8 cellular contexts compared by ENCODE assay signal in genomic region chr19:47190167-47190727, GRCh38. TPM values are rescaled to one million over a fixed set of nuclear protein-coding genes. Genes with fewer than 3 reads are reported as not detected.
DNase-seq lines count a peak whose midpoint lies in the region; ATAC-seq and FAIRE-seq lines count a peak whose summit lies in the region.

No MANE protein-coding gene starts in this region.

- peaks cover 47% of the 10 kb centered on the region for H3K4me1 Mint-ChIP-seq in activated CD8-positive, alpha-beta memory T cell treated with anti-CD3 and anti-CD28 coated beads, Interleukin-2, amount 10 ng/mL, durations not matched to agents 7 days and 5 days
- H3K4me1 Mint-ChIP-seq in naive thymus-derived CD4-positive, alpha-beta T cell: peaks cover 41 to 81% (median 71%) of the 10 kb centered on the region in 7 donors

- H3K27ac Mint-ChIP-seq in activated CD8-positive, alpha-beta memory T cell treated with anti-CD3 and anti-CD28 coated beads, Interleukin-2, amount 10 ng/mL, durations not matched to agents 7 days and 5 days: peak overlapping the region; percentile 37
- peak overlapping the region; percentile 72 to 98 (median 95) for H3K27ac Mint-ChIP-seq in naive thymus-derived CD4-positive, alpha-beta T cell

- peaks cover 28% of the 10 kb centered on the region for H3K36me3 Mint-ChIP-seq in activated CD8-positive, alpha-beta memory T cell treated with anti-CD3 and anti-CD28 coated beads, Interleukin-2, amount 10 ng/mL, durations not matched to agents 7 days and 5 days
- H3K36me3 Mint-ChIP-seq in naive thymus-derived CD4-positive, alpha-beta T cell: peaks cover 0 to 31% (median 8%) of the 10 kb centered on the region in 5 donors

- no peaks in the 10 kb centered on the region for H3K9me3 Mint-ChIP-seq in activated CD8-positive, alpha-beta memory T cell treated with anti-CD3 and anti-CD28 coated beads, Interleukin-2, amount 10 ng/mL, durations not matched to agents 7 days and 5 days (ENCODE audit: low read depth)
- H3K9me3 Mint-ChIP-seq in naive thymus-derived CD4-positive, alpha-beta T cell: no peaks in the 10 kb centered on the region

- CTCF ChIA-PET in activated CD8-positive, alpha-beta memory T cell treated with anti-CD3 and anti-CD28 coated beads, Interleukin-2, amount 10 ng/mL, durations not matched to agents 7 days and 5 days (lab: Charles Lee): interaction anchor here (1.5 kb wide), 2 partner anchors 20 to 36 kb away, joined by 5 read pairs; no protein-coding TSS in a partner anchor
- CTCF ChIA-PET in naive thymus-derived CD4-positive, alpha-beta T cell (lab: Charles Lee): interaction anchor here (0.5 to 5.5 kb wide), 5 partner anchors 20 to 48 kb away, joined by 3 to 47 read pairs (median 4); no protein-coding TSS in a partner anchor

- no peaks in the 10 kb centered on the region for H3K27me3 ChIP-seq in naive thymus-derived CD4-positive, alpha-beta T cell (ENCODE audit: control insufficient read depth in 2 of 2, insufficient read depth in 2 of 2, low read length in 2 of 2)

- intact Hi-C loops in naive thymus-derived CD4-positive, alpha-beta T cell (cut with micrococcal nuclease): no loop called here

- H3K4me3 ChIP-seq in naive thymus-derived CD4-positive, alpha-beta T cell (ENCODE audit: low read length): no peak overlapping the region

- DNase-seq in HuH-7.5 (ENCODE audit: low spot score): peak; percentile 22
- DNase-seq in activated CD8-positive, alpha-beta memory T cell treated with anti-CD3 and anti-CD28 coated beads, Interleukin-2, amount 10 ng/mL, durations not matched to agents 7 days and 5 days: peak; percentile 58
- DNase-seq in naive thymus-derived CD4-positive, alpha-beta T cell: peak in 8 of 9 donors; percentile 52 to 77 (median 64)
- peak; percentile 70 for DNase-seq in stimulated activated naive CD4-positive, alpha-beta T cell treated with Interleukin-2 at 50 U/mL for 16 hours (lab: John Stamatoyannopoulos, UW)
- DNase-seq in mesenteric fat pad (ENCODE audit: low spot score): no peak
- DNase-seq in NK-92 (lab: John Stamatoyannopoulos, UW; ENCODE audit: unreplicated experiment): no peak
- no peak for DNase-seq in NCI-H128 (lab: John Stamatoyannopoulos, UW; ENCODE audit: unreplicated experiment)

- H3K9me3 ChIP-seq in naive thymus-derived CD4-positive, alpha-beta T cell (ENCODE audit: control insufficient read depth in 2 of 3, low read length in 3 of 3): no peaks in the 10 kb centered on the region

- H3K4me1 ChIP-seq in naive thymus-derived CD4-positive, alpha-beta T cell (ENCODE audit: control insufficient read depth in 2 of 2, insufficient read depth in 2 of 2, low read length in 2 of 2): peaks cover 37 to 77% of the 10 kb centered on the region in 2 donors

- H3K27me3 Mint-ChIP-seq in activated CD8-positive, alpha-beta memory T cell treated with anti-CD3 and anti-CD28 coated beads, Interleukin-2, amount 10 ng/mL, durations not matched to agents 7 days and 5 days: no peaks in the 10 kb centered on the region
- H3K27me3 Mint-ChIP-seq in naive thymus-derived CD4-positive, alpha-beta T cell: no peaks in the 10 kb centered on the region

- peak; percentile 18 for ATAC-seq in activated CD8-positive, alpha-beta memory T cell treated with anti-CD3 and anti-CD28 coated beads, Interleukin-2, amount 10 ng/mL, durations not matched to agents 7 days and 5 days
- peak; percentile 53 for ATAC-seq in naive thymus-derived CD4-positive, alpha-beta T cell

- H3K27ac ChIP-seq in naive thymus-derived CD4-positive, alpha-beta T cell (ENCODE audit: low read depth, low read length): peak overlapping the region; percentile 25

- peak; percentile 41 for FAIRE-seq in endometrium (lab: Jason Lieb, UNC)

- no peaks in the 10 kb centered on the region for H3K36me3 ChIP-seq in naive thymus-derived CD4-positive, alpha-beta T cell (ENCODE audit: control insufficient read depth in 2 of 3, insufficient read depth in 3 of 3, low read length in 3 of 3)

- POLR2A ChIA-PET in naive thymus-derived CD4-positive, alpha-beta T cell (lab: Charles Lee): interaction anchor here (0.5 to 16.1 kb wide), 9 partner anchors 8 to 76 kb away, joined by 3 to 386 read pairs (median 4); partner anchors contain the start of gene ZC3H4

- no peak overlapping the region for H3K4me3 Mint-ChIP-seq in activated CD8-positive, alpha-beta memory T cell treated with anti-CD3 and anti-CD28 coated beads, Interleukin-2, amount 10 ng/mL, durations not matched to agents 7 days and 5 days
- peak overlapping the region; percentile 48 to 83 (median 72) for H3K4me3 Mint-ChIP-seq in naive thymus-derived CD4-positive, alpha-beta T cell

RNA-seq across cellular contexts. Expression of gene BBC3, which starts 40.8 kb away (rescaled TPM):
- 10 to 100 TPM; 14.0 to 16.7 TPM for total RNA-seq in activated CD8-positive, alpha-beta memory T cell treated with anti-CD3 and anti-CD28 coated beads, Interleukin-2, amount 10 ng/mL, durations not matched to agents 7 days and 5 days
- 10 to 100 TPM; 13.7 to 42.0 (median 22.5) TPM for total RNA-seq in naive thymus-derived CD4-positive, alpha-beta T cell
- polyA plus RNA-seq in naive thymus-derived CD4-positive, alpha-beta T cell: 10 to 100 TPM in 1 of 2 donors, 1 to 10 TPM in 1; 8.5 to 13.8 TPM
- total RNA-seq in mesenteric fat pad: 3.6 TPM

RNA-seq across cellular contexts. Expression of gene SAE1, which starts 59.6 kb away (rescaled TPM):
- 100 to 1,000 TPM; 153 to 171 TPM for total RNA-seq in activated CD8-positive, alpha-beta memory T cell treated with anti-CD3 and anti-CD28 coated beads, Interleukin-2, amount 10 ng/mL, durations not matched to agents 7 days and 5 days
- total RNA-seq in naive thymus-derived CD4-positive, alpha-beta T cell: 100 to 1,000 TPM in 1 of 5 experiments, 10 to 100 TPM in 4; 34.3 to 115 (median 46.4) TPM
- 100 to 1,000 TPM; 145 to 181 TPM for polyA plus RNA-seq in naive thymus-derived CD4-positive, alpha-beta T cell
- total RNA-seq in mesenteric fat pad: 59.3 TPM

Comparison
In these comparisons a context has a peak if more than half of its experiments do, and no peak if none do; other contexts are left out.
1. DNase-seq: peak in HuH-7.5 (single experiment), activated CD8-positive, alpha-beta memory T cell treated with anti-CD3 and anti-CD28 coated beads, Interleukin-2, amount 10 ng/mL, durations not matched to agents 7 days and 5 days (single experiment), naive thymus-derived CD4-positive, alpha-beta T cell (8 of 9) and stimulated activated naive CD4-positive, alpha-beta T cell treated with Interleukin-2 at 50 U/mL for 16 hours (single experiment); none in mesenteric fat pad (single experiment), NK-92 (single experiment) and NCI-H128 (single experiment).